ENCODE assay signal across 25 cellular contexts in the genomic region with DNA sequence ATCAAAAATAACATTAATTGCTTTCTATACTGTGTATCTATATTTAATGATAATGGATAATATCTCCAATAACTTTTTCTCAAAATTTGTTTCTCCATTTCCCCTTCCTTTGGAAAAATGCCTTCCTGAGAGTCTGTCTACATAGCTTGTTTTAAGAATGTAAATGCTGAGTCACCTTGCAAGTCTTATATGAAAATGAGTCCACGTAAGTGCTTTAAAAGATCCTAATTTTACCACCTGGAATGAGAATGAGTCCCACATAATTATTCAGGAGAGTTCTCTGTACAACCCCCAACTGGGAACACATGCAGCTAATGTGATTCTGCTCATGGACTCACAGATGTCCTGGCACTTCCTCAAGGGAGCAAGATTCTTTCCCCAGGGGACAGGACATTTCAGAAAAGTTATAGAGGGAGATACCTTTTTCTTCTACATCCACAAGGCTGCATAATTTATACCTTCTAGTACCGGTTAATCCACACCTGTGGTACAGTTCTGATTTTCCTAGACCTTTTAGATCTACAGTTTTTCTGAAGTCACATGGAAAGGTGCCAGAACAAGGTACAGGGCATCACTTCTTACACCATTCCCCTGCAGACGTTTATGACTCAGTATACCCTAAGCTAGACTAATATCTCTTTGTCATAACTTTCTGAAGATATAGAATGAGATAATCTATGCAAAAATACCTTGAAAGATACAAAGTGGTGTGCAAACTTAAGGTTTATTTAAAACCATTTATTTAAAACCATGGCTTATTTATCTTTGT.
"Had no signal": no experiment of that assay in that cellular context is flagged by ENCODE, and none has a peak within 500 bp of the region (broad histone marks: within the 10 kb centered on the region; RNA-seq: fewer than 3 reads in every experiment).

No MANE protein-coding gene starts in this region.

- H3K27ac Mint-ChIP-seq: activated naive CD8-positive, alpha-beta T cell; activated T-helper 2 cell treated with anti-CD3 and anti-CD28 coated beads, Interferon-gamma antibody, Interleukin-2, Interleukin-4, amounts not matched to agents 10 μg/mL and 5 μg/mL and 100 μg/mL, durations not matched to agents 14 hours and 24 hours and 36 hours; stimulated activated naive CD8-positive, alpha-beta T cell treated with anti-CD3 and anti-CD28 coated beads, Interleukin-15, Interleukin-2, amounts not matched to agents 100 ng/mL and 50 ng/mL, for 24 hours had no signal

- H3K4me3 Mint-ChIP-seq: activated naive CD8-positive, alpha-beta T cell; activated T-cell treated with anti-CD3 and anti-CD28 coated beads, Interleukin-2, amount 50 U/mL, for 4 hours; nephron; stimulated activated naive CD8-positive, alpha-beta T cell treated with anti-CD3 and anti-CD28 coated beads, Interleukin-15, Interleukin-2, amounts not matched to agents 100 ng/mL and 50 ng/mL, for 24 hours had no signal

- H3K36me3 ChIP-seq: adrenal gland, ascending aorta, breast epithelium, neutrophil, pancreas, tibial artery had no signal

- ATAC-seq: activated T-cell treated with anti-CD3 and anti-CD28 coated beads, Interleukin-2, amount 50 U/mL, for 4 hours; left ventricle myocardium superior; pancreas; psoas muscle had no signal

- H3K9me3 ChIP-seq: adrenal gland, ascending aorta, breast epithelium, neutrophil, pancreas, psoas muscle, tibial artery had no signal

- DNase-seq: activated CD4-positive, alpha-beta T cell treated with anti-CD3 and anti-CD28 coated beads for 4 hours; activated CD4-positive, alpha-beta T cell treated with anti-CD3 and anti-CD28 coated beads, Interleukin-2, amount 50 U/mL, for 48 hours; activated CD4-positive, CD25-positive, alpha-beta regulatory T cell; activated CD8-positive, alpha-beta memory T cell treated with anti-CD3 and anti-CD28 coated beads, Interleukin-2, amount 50 U/mL, for 48 hours; activated naive CD4-positive, alpha-beta T cell; activated T-cell treated with anti-CD3 and anti-CD28 coated beads, Interleukin-2, amount 50 U/mL, for 4 hours; adrenal gland; hippocampal formation; left ventricle myocardium superior; midbrain; pancreas; psoas muscle; right cardiac atrium; stimulated activated CD4-positive, alpha-beta T cell treated with anti-CD3 and anti-CD28 coated beads, Interleukin-1b, Interleukin-23, amount 100 ng/mL, for 48 hours; substantia nigra; T-helper 1 cell; T-helper 9 cell; tibial artery had no signal

- H3K27me3 Mint-ChIP-seq: activated naive CD8-positive, alpha-beta T cell; stimulated activated naive CD8-positive, alpha-beta T cell treated with anti-CD3 and anti-CD28 coated beads, Interleukin-15, Interleukin-2, amounts not matched to agents 100 ng/mL and 50 ng/mL, for 24 hours had no signal

- H3K27me3 ChIP-seq: adrenal gland, ascending aorta, breast epithelium, neutrophil, pancreas, tibial artery had no signal

- H3K27ac ChIP-seq: adrenal gland, ascending aorta, breast epithelium, neutrophil, pancreas, psoas muscle, tibial artery had no signal

- H3K36me3 Mint-ChIP-seq: activated naive CD8-positive, alpha-beta T cell had no signal

- H3K4me1 ChIP-seq: adrenal gland, breast epithelium, psoas muscle had no signal

- H3K9me3 Mint-ChIP-seq: activated T-cell treated with anti-CD3 and anti-CD28 coated beads, Interleukin-2, amount 50 U/mL, for 4 hours; activated T-helper 2 cell treated with anti-CD3 and anti-CD28 coated beads, Interferon-gamma antibody, Interleukin-2, Interleukin-4, amounts not matched to agents 10 μg/mL and 5 μg/mL and 100 μg/mL, durations not matched to agents 14 hours and 24 hours and 36 hours; stimulated activated naive CD8-positive, alpha-beta T cell treated with anti-CD3 and anti-CD28 coated beads, Interleukin-15, Interleukin-2, amounts not matched to agents 100 ng/mL and 50 ng/mL, for 24 hours had no signal

- H3K4me3 ChIP-seq: adrenal gland, ascending aorta, breast epithelium, pancreas, psoas muscle, tibial artery had no signal
